2 cellular contexts compared by ENCODE assay signal in genomic region chr9:98472216-98472615, GRCh38.
TF ChIP-seq lines count a peak whose summit lies in the region.

No MANE protein-coding gene starts in this region.

TF ChIP-seq in A549, 52 proteins besides CTCF, POLR2A, EP300 and RAD21:
- peak; percentile 48; the same call in 1 of the 2 replicates for TF ChIP-seq REST (IDR thresholded peaks at IDR 0.05)
- no peak for TF ChIP-seq SMC3 (IDR thresholded peaks at IDR 0.05)
TF ChIP-seq in A549: peak in this region for 1.

TF ChIP-seq in IMR-90, 13 proteins besides CTCF, POLR2A, EP300 and RAD21 (continued from another document):
- TF ChIP-seq MXI1 (IDR thresholded peaks at IDR 0.05; ENCODE audit: borderline replicate concordance, low read depth, low read length) (no peak), RFX5 (IDR thresholded peaks at IDR 0.05; ENCODE audit: low read depth, low read length) (no peak), CHD1 (IDR thresholded peaks at IDR 0.05; ENCODE audit: low read depth, low read length) (no peak), USF2 (IDR thresholded peaks at IDR 0.05; ENCODE audit: low read depth, low read length) (no peak), BHLHE40 (IDR thresholded peaks at IDR 0.05; ENCODE audit: low read depth, low read length) (no peak), SMC3 (IDR thresholded peaks at IDR 0.05; ENCODE audit: low read depth, low read length) (no peak), ELK1 (IDR thresholded peaks at IDR 0.05; ENCODE audit: borderline replicate concordance, low read depth, low read length) (no peak), FOS (IDR thresholded peaks at IDR 0.05; ENCODE audit: low read depth, low read length) (no peak), NFE2L2 (IDR thresholded peaks at IDR 0.05; ENCODE audit: low read depth, low read length) (no peak), CEBPB (IDR thresholded peaks at IDR 0.05; ENCODE audit: low read depth, low read length) (no peak), MAZ (IDR thresholded peaks at IDR 0.05; ENCODE audit: borderline replicate concordance, low read depth, low read length) (no peak)
